In genomic region chr3:154131850-154132249, GRCh38 we compare ENCODE assay signal across 19 cellular contexts. TPM values are rescaled to one million over a fixed set of nuclear protein-coding genes. Genes with fewer than 3 reads are reported as not detected.
DNase-seq lines count a peak whose midpoint lies in the region; TF ChIP-seq lines count a peak whose summit lies in the region.
"Had no signal": no experiment of that assay in that cellular context is flagged by ENCODE, and none has a peak within 500 bp of the region (broad histone marks: within the 10 kb centered on the region; RNA-seq: fewer than 3 reads in every experiment).

No MANE protein-coding gene starts in this region.

- no peak overlapping the region for H3K27ac Mint-ChIP-seq in HFFc6
- H3K27ac Mint-ChIP-seq: CD8-positive, alpha-beta memory T cell had no signal

- H3K36me3 ChIP-seq in HEK293 (ENCODE audit: control insufficient read depth in 2 of 2, insufficient read depth in 1 of 2, low read length in 2 of 2) (peaks cover 0 to 35% of the 10 kb centered on the region in 2 experiments; a peak in 2 of 3 replicates), iPS-18a (ENCODE audit: control insufficient read depth, low read depth, low read length) (peaks cover 5% of the 10 kb centered on the region)
- H3K36me3 ChIP-seq: BLaER1 treated with 17β-estradiol and CSF1 and Interleukin-3, amounts not matched to agents 10 nM and 100 nM had no signal

- H3K27me3 Mint-ChIP-seq in HFFc6 (ENCODE audit: insufficient read depth) = no peaks in the 10 kb centered on the region; the same call in none of the 2 replicates

- peak overlapping the region; percentile 59 for H3K9ac ChIP-seq in iPS-18a (ENCODE audit: low read length)
- H3K9ac ChIP-seq: BLaER1 treated with 17β-estradiol and CSF1 and Interleukin-3, amounts not matched to agents 10 nM and 100 nM had no signal

- H3K4me1 Mint-ChIP-seq in HFFc6 (ENCODE audit: low read depth) = no peaks in the 10 kb centered on the region
- H3K4me1 Mint-ChIP-seq: CD8-positive, alpha-beta memory T cell had no signal

- TF ChIP-seq CTCF in HEK293 (tag by site-specific recombination; IDR thresholded peaks at IDR 0.05) = no peak
- TF ChIP-seq CTCF in HFFc6 (IDR thresholded peaks at IDR 0.05) = no peak

- no peaks in the 10 kb centered on the region for H3K27me3 ChIP-seq in iPS-18a (ENCODE audit: control insufficient read depth, insufficient read depth, low read length)
- H3K27me3 ChIP-seq: BLaER1 treated with 17β-estradiol and CSF1 and Interleukin-3, amounts not matched to agents 10 nM and 100 nM had no signal

- no peaks in the 10 kb centered on the region for H3K36me3 Mint-ChIP-seq in HFFc6 (ENCODE audit: low read depth)
- H3K36me3 Mint-ChIP-seq: CD8-positive, alpha-beta memory T cell had no signal

- H3K27ac ChIP-seq in HEK293 (ENCODE audit: extremely low read depth, low read depth, low read length) (no peak overlapping the region), iPS-18a (ENCODE audit: low read length) (peak overlapping the region; percentile 75)
- H3K27ac ChIP-seq: BLaER1 treated with 17β-estradiol and CSF1 and Interleukin-3, amounts not matched to agents 10 nM and 100 nM; SK-N-MC had no signal

- POLR2A ChIA-PET in HEK293 (lab: Yijun Ruan, JAX) = no interaction called here

- H3K9me3 ChIP-seq in HEK293 (ENCODE audit: control insufficient read depth, insufficient read depth, low read depth, low read length) = no peaks in the 10 kb centered on the region
- H3K9me3 ChIP-seq in iPS-18a (ENCODE audit: control insufficient read depth, low read depth, low read length) = no peaks in the 10 kb centered on the region

- peaks cover 16% of the 10 kb centered on the region for H3K9me3 Mint-ChIP-seq in HFFc6
- H3K9me3 Mint-ChIP-seq: CD8-positive, alpha-beta memory T cell; H9 had no signal

- peaks cover 4% of the 10 kb centered on the region; the same call in 1 of the 2 replicates for H3K4me1 ChIP-seq in HEK293 (ENCODE audit: control insufficient read depth, insufficient read depth, low read length)
- H3K4me1 ChIP-seq in iPS-18a (ENCODE audit: control insufficient read depth, low read depth, low read length) = peaks cover 9% of the 10 kb centered on the region

- H3K4me3 ChIP-seq in HEK293 (ENCODE audit: low read depth, low read length) = no peak overlapping the region
- no peak overlapping the region for H3K4me3 ChIP-seq in iPS-18a (ENCODE audit: low read length)
- H3K4me3 ChIP-seq: BLaER1 treated with 17β-estradiol and CSF1 and Interleukin-3, amounts not matched to agents 10 nM and 100 nM; SK-N-MC had no signal

- intact Hi-C loops in head of caudate nucleus (cut with DNase I) = no loop called here

- peak; percentile 76 for DNase-seq in NCI-H1436 (lab: John Stamatoyannopoulos, UW)
- DNase-seq in NCI-H69 (lab: John Stamatoyannopoulos, UW) = peak; percentile 48
- no peak for DNase-seq in DMS153 treated with DMSO at 0.1 percent for 48 hours (lab: John Stamatoyannopoulos, UW; ENCODE audit: unreplicated experiment)
- no peak for DNase-seq in HFFc6
- DNase-seq in UCSD-AML1 (lab: John Stamatoyannopoulos, UW; ENCODE audit: unreplicated experiment) = no peak
- no peak for DNase-seq in head of caudate nucleus
- DNase-seq: CD8-positive, alpha-beta memory T cell; H9; KG1; MV-4-11; NCI-H1417 treated with DMSO at 0.1 percent for 48 hours; NCI-H2081 treated with DMSO at 0.1 percent for 48 hours; NCI-H446; NCI-H526 treated with DMSO at 0.1 percent for 48 hours; SHP77 had no signal

- CTCF ChIA-PET in HEK293 (lab: Yijun Ruan, JAX) = no interaction called here

- no peak overlapping the region for H3K4me3 Mint-ChIP-seq in HFFc6
- H3K4me3 Mint-ChIP-seq: CD8-positive, alpha-beta memory T cell; H9 had no signal

TF ChIP-seq in HEK293, 187 proteins besides CTCF, POLR2A, EP300 and RAD21:
- TF ChIP-seq RBAK (tag by site-specific recombination; IDR thresholded peaks at IDR 0.05) (no peak), ZNF155 (tag by site-specific recombination; IDR thresholded peaks at IDR 0.05) (no peak), ZNF16 (tag by site-specific recombination; IDR thresholded peaks at IDR 0.05; ENCODE audit: low read depth) (no peak), ZNF548 (tag by site-specific recombination; IDR thresholded peaks at IDR 0.05) (no peak), ZNF302 (tag by site-specific recombination; IDR thresholded peaks at IDR 0.05; ENCODE audit: low read depth) (no peak), FEZF1 (tag by site-specific recombination; IDR thresholded peaks at IDR 0.05) (peak; percentile 68), ZNF660 (tag by site-specific recombination; IDR thresholded peaks at IDR 0.05) (no peak), PRDM6 (tag by site-specific recombination; IDR thresholded peaks at IDR 0.05) (peak; percentile 83), ZNF555 (tag by site-specific recombination; conservative IDR thresholded peaks at IDR 0.05) (no peak), GLIS1 (tag by site-specific recombination; IDR thresholded peaks at IDR 0.05) (0 out of 2 replicates have a peak, but pooled peaks have one; percentile 20), ZNF843 (tag by site-specific recombination; IDR thresholded peaks at IDR 0.05) (peak; percentile 39; the same call in 1 of the 2 replicates)
- TF ChIP-seq, protein P1, sequence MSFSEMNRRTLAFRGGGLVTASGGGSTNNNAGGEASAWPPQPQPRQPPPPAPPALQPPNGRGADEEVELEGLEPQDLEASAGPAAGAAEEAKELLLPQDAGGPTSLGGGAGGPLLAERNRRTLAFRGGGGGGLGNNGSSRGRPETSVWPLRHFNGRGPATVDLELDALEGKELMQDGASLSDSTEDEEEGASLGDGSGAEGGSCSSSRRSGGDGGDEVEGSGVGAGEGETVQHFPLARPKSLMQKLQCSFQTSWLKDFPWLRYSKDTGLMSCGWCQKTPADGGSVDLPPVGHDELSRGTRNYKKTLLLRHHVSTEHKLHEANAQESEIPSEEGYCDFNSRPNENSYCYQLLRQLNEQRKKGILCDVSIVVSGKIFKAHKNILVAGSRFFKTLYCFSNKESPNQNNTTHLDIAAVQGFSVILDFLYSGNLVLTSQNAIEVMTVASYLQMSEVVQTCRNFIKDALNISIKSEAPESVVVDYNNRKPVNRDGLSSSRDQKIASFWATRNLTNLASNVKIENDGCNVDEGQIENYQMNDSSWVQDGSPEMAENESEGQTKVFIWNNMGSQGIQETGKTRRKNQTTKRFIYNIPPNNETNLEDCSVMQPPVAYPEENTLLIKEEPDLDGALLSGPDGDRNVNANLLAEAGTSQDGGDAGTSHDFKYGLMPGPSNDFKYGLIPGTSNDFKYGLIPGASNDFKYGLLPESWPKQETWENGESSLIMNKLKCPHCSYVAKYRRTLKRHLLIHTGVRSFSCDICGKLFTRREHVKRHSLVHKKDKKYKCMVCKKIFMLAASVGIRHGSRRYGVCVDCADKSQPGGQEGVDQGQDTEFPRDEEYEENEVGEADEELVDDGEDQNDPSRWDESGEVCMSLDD (tag by site-specific recombination; IDR thresholded peaks at IDR 0.05) = no peak

RNA-seq across cellular contexts. Expression of gene ARHGEF26, which starts 10.7 kb away (rescaled TPM):
- under 1 TPM in 1 of 6 experiments, not detected in 5; 0.05 TPM for total RNA-seq in HFFc6 (2021; fragmentation: NEBNext Ultra II Directional; extraction: Animal tissue kit (Norgen Biotek cat#: 25700))

Comparison
In these comparisons a context has a peak if more than half of its experiments do, and no peak if none do; other contexts are left out.
1. DNase-seq: peak in NCI-H1436 (single experiment) and NCI-H69 (single experiment); none in DMS153 treated with DMSO at 0.1 percent for 48 hours (single experiment), HFFc6 (single experiment), UCSD-AML1 (single experiment) and head of caudate nucleus (0 of 42).